Comparison of ENCODE assay signal across 1 cellular context in genomic region chr1:155063550-155064108, GRCh38.
TF ChIP-seq lines count a peak whose summit lies in the region.

Gene EFNA4, plus strand, starts transcription at chr1:155063740. Its CDS starts 84 bp downstream, at chr1:155063824.

TF ChIP-seq in H1, 55 proteins besides CTCF, POLR2A, EP300 and RAD21:
- no peak for TF ChIP-seq ATF2 (IDR thresholded peaks at IDR 0.05; ENCODE audit: low read length)
- 0 out of 2 replicates have a peak, but pooled peaks have one; percentile 56 for TF ChIP-seq PHF8 (conservative IDR thresholded peaks at IDR 0.05; ENCODE audit: low read depth, low read length)
- no peak for TF ChIP-seq JUND (IDR thresholded peaks at IDR 0.05; ENCODE audit: low read length)
- no peak for TF ChIP-seq CHD1 (IDR thresholded peaks at IDR 0.05; ENCODE audit: low read depth, low read length)
- no peak for TF ChIP-seq SAP30 (IDR thresholded peaks at IDR 0.05; ENCODE audit: insufficient read depth, insufficient replicate concordance, low read length)
- no peak for TF ChIP-seq EZH2 (IDR thresholded peaks at IDR 0.05; ENCODE audit: low read depth, low read length, severe bottlenecking)
- no peak for TF ChIP-seq RXRA (IDR thresholded peaks at IDR 0.05; ENCODE audit: insufficient read depth, low read depth, low read length)
- no peak for TF ChIP-seq SUZ12 (IDR thresholded peaks at IDR 0.05; ENCODE audit: low read length)
- TF ChIP-seq BRCA1 (IDR thresholded peaks at IDR 0.05; ENCODE audit: low read depth, low read length), result no peak
- TF ChIP-seq BCL11A (IDR thresholded peaks at IDR 0.05; ENCODE audit: low read depth in 2 of 2, low read length in 2 of 2), result no peak
- peak; percentile 68 for TF ChIP-seq SP1 (IDR thresholded peaks at IDR 0.05; ENCODE audit: low read depth, low read length)
- TF ChIP-seq CHD2 (IDR thresholded peaks at IDR 0.05; ENCODE audit: low read length), result no peak
- no peak for TF ChIP-seq JUN (IDR thresholded peaks at IDR 0.05; ENCODE audit: low read depth, low read length)
- TF ChIP-seq CHD7 (IDR thresholded peaks at IDR 0.05; ENCODE audit: insufficient replicate concordance, low read length), result no peak
- TF ChIP-seq ZNF274 (IDR thresholded peaks at IDR 0.05; ENCODE audit: borderline replicate concordance, extremely low read depth, low read length), result no peak
- no peak for TF ChIP-seq NRF1 (IDR thresholded peaks at IDR 0.05; ENCODE audit: low read depth, low read length)
- TF ChIP-seq POLR2AphosphoS5 (IDR thresholded peaks at IDR 0.05; ENCODE audit: low read depth, low read length), result peak; percentile 68; the same call in 1 of the 2 replicates
- peak; percentile 87 for TF ChIP-seq KDM4A (IDR thresholded peaks at IDR 0.05; ENCODE audit: low read depth, low read length, severe bottlenecking)
- TF ChIP-seq ASH2L (IDR thresholded peaks at IDR 0.05; ENCODE audit: low read length), result peak; percentile 84
- TF ChIP-seq SRF (IDR thresholded peaks at IDR 0.05; ENCODE audit: low read depth, low read length), result no peak
- TF ChIP-seq BACH1 (IDR thresholded peaks at IDR 0.05; ENCODE audit: low read length), result peak; percentile 8; the same call in 1 of the 2 replicates
- TF ChIP-seq TBP (IDR thresholded peaks at IDR 0.05; ENCODE audit: low read depth, low read length), result peak; percentile 76
- peak; percentile 76 for TF ChIP-seq TAF7 (optimal IDR thresholded peaks at IDR 0.05; ENCODE audit: borderline replicate concordance, low read depth, low read length)
- TF ChIP-seq E2F6 (IDR thresholded peaks at IDR 0.05), result no peak
- TF ChIP-seq TAF1 (IDR thresholded peaks at IDR 0.05; ENCODE audit: low read depth, low read length), result peak; percentile 73
- TF ChIP-seq SIX5 (IDR thresholded peaks at IDR 0.05; ENCODE audit: low read depth, low read length), result no peak
- no peak for TF ChIP-seq GTF2F1 (IDR thresholded peaks at IDR 0.05; ENCODE audit: borderline replicate concordance, low read depth, low read length)
- TF ChIP-seq NANOG (IDR thresholded peaks at IDR 0.05; ENCODE audit: insufficient read depth, low read depth, low read length, poor library complexity, severe bottlenecking), result no peak
- peak in 1 of 2 experiments; percentile 47; a peak in 1 of 4 replicates for TF ChIP-seq SIN3A (conservative IDR thresholded peaks at IDR 0.05 in 1 of 2, IDR thresholded peaks at IDR 0.05 in 1 of 2; ENCODE audit: low read depth in 1 of 2, low read length in 2 of 2)
- no peak for TF ChIP-seq EGR1 (IDR thresholded peaks at IDR 0.05; ENCODE audit: borderline replicate concordance, low read depth, low read length)
- peak; percentile 46; the same call in 1 of the 2 replicates for TF ChIP-seq CREB1 (IDR thresholded peaks at IDR 0.05)
- TF ChIP-seq SP4 (IDR thresholded peaks at IDR 0.05; ENCODE audit: low read length), result peak; percentile 32; the same call in 1 of the 2 replicates
- TF ChIP-seq, protein P1, sequence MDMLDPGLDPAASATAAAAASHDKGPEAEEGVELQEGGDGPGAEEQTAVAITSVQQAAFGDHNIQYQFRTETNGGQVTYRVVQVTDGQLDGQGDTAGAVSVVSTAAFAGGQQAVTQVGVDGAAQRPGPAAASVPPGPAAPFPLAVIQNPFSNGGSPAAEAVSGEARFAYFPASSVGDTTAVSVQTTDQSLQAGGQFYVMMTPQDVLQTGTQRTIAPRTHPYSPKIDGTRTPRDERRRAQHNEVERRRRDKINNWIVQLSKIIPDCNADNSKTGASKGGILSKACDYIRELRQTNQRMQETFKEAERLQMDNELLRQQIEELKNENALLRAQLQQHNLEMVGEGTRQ (IDR thresholded peaks at IDR 0.05; ENCODE audit: low read length), result no peak
- no peak for TF ChIP-seq MAFK (IDR thresholded peaks at IDR 0.05; ENCODE audit: low read depth, low read length)
- TF ChIP-seq RBBP5 (IDR thresholded peaks at IDR 0.05; ENCODE audit: borderline replicate concordance, low read depth, low read length), result peak; percentile 75; the same call in 1 of the 2 replicates
- TF ChIP-seq HDAC2 (IDR thresholded peaks at IDR 0.05; ENCODE audit: borderline replicate concordance in 1 of 2, low read depth in 2 of 2, low read length in 2 of 2), result no peak
- no peak for TF ChIP-seq YY1 (IDR thresholded peaks at IDR 0.05; ENCODE audit: low read depth, low read length)
- no peak for TF ChIP-seq CBX5 (IDR thresholded peaks at IDR 0.05; ENCODE audit: low read depth, low read length)
- TF ChIP-seq SIRT6 (IDR thresholded peaks at IDR 0.05; ENCODE audit: low read length), result no peak
- no peak for TF ChIP-seq CEBPB (IDR thresholded peaks at IDR 0.05; ENCODE audit: low read depth, low read length)
- TF ChIP-seq SP2 (IDR thresholded peaks at IDR 0.05; ENCODE audit: low read length), result no peak
- TF ChIP-seq KDM1A (IDR thresholded peaks at IDR 0.05; ENCODE audit: borderline replicate concordance, low read length), result no peak
- peak; percentile 27; the same call in 1 of the 2 replicates for TF ChIP-seq MAX (IDR thresholded peaks at IDR 0.05)
